In the genomic region with DNA sequence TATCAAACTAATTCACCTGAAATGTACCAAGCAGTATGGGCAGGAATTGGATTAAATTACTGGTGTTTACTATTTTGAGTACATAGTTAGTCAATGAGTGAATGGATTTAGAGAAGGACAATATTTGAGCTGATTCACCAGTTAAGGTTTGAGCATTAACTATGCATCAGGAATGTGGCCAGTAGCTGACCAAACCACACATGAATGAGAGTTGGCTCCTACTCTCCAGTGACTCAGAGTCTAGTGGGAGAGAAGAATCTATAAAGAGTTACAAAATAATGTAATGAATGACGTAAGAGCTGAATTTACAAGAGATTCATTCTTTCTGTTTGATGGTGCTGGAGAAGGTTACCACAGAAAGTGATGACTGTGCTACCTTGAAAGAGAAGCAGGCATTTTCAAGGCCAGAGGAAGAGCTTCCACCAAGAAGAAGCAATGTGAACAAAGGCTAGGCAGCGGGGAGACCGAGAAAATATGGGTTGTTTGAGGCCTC, we compare ENCODE assay signal across 1 cellular context.
TF ChIP-seq lines count a peak whose summit lies in the region.

No MANE protein-coding gene starts in this region.

TF ChIP-seq in A549, 52 proteins besides CTCF, POLR2A, EP300 and RAD21 (continued from another document):
- TF ChIP-seq GATA3 (IDR thresholded peaks at IDR 0.05; ENCODE audit: borderline replicate concordance) (peak; percentile 96), ZNF302 (CRISPR knock-in tag; IDR thresholded peaks at IDR 0.05) (no peak), FOXS1 (CRISPR knock-in tag; IDR thresholded peaks at IDR 0.05) (peak; percentile 15; the same call in 1 of the 2 replicates), CEBPB (IDR thresholded peaks at IDR 0.05) (peak; percentile 92 to 94), NFE2L2 (conservative IDR thresholded peaks at IDR 0.05; ENCODE audit: low read length) (no peak), FOSL2 (IDR thresholded peaks at IDR 0.05) (peak; percentile 98), FOSL2 (CRISPR knock-in tag; IDR thresholded peaks at IDR 0.05) (peak; percentile 99), JUN (IDR thresholded peaks at IDR 0.05) (peak; percentile 97 to 98)
- TF ChIP-seq, protein P1, sequence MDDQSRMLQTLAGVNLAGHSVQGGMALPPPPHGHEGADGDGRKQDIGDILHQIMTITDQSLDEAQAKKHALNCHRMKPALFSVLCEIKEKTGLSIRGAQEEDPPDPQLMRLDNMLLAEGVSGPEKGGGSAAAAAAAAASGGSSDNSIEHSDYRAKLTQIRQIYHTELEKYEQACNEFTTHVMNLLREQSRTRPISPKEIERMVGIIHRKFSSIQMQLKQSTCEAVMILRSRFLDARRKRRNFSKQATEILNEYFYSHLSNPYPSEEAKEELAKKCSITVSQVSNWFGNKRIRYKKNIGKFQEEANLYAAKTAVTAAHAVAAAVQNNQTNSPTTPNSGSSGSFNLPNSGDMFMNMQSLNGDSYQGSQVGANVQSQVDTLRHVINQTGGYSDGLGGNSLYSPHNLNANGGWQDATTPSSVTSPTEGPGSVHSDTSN (IDR thresholded peaks at IDR 0.05), result peak; percentile 66
- TF ChIP-seq, protein P2, sequence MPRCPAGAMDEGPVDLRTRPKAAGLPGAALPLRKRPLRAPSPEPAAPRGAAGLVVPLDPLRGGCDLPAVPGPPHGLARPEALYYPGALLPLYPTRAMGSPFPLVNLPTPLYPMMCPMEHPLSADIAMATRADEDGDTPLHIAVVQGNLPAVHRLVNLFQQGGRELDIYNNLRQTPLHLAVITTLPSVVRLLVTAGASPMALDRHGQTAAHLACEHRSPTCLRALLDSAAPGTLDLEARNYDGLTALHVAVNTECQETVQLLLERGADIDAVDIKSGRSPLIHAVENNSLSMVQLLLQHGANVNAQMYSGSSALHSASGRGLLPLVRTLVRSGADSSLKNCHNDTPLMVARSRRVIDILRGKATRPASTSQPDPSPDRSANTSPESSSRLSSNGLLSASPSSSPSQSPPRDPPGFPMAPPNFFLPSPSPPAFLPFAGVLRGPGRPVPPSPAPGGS (IDR thresholded peaks at IDR 0.05), result peak; percentile 90
- TF ChIP-seq, protein P3, sequence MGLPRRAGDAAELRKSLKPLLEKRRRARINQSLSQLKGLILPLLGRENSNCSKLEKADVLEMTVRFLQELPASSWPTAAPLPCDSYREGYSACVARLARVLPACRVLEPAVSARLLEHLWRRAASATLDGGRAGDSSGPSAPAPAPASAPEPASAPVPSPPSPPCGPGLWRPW (IDR thresholded peaks at IDR 0.05), result peak; percentile 77
- TF ChIP-seq, protein P4, sequence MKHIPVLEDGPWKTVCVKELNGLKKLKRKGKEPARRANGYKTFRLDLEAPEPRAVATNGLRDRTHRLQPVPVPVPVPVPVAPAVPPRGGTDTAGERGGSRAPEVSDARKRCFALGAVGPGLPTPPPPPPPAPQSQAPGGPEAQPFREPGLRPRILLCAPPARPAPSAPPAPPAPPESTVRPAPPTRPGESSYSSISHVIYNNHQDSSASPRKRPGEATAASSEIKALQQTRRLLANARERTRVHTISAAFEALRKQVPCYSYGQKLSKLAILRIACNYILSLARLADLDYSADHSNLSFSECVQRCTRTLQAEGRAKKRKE (CRISPR knock-in tag; IDR thresholded peaks at IDR 0.05; ENCODE audit: low read depth), result no peak
